In the genomic region with DNA sequence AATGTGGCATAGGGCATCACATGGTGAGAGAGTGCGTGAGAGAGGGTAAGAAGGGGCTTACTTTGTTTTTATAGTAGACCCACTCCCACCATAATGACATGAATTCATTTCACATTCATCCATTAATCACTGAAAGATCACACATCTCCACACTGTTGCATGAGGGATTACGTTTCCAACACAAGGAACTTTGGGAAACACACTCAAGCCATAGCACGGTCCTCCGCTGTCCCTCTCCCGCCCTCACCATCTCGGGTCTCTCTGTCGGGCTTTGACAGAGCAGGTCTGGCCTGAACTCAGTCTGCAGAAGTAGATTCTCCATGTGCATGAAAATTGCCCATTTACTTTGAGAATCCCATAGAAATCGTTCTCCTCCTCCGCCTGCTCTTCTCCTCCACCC, we compare ENCODE assay signal across 17 cellular contexts.
DNase-seq lines count a peak whose midpoint lies in the region; ATAC-seq and TF ChIP-seq lines count a peak whose summit lies in the region.
"Had no signal": no experiment of that assay in that cellular context is flagged by ENCODE, and none has a peak within 500 bp of the region (broad histone marks: within the 10 kb centered on the region; RNA-seq: fewer than 3 reads in every experiment).

No MANE protein-coding gene starts in this region.

- no peak for TF ChIP-seq CTCF in activated CD8-positive, alpha-beta T cell treated with anti-CD3 and anti-CD28 coated beads for 36 hours (IDR thresholded peaks at IDR 0.05)
- TF ChIP-seq CTCF in sigmoid colon (IDR thresholded peaks at IDR 0.05) (no peak), Caco-2 (IDR thresholded peaks at IDR 0.05; ENCODE audit: insufficient read depth in 1 of 2, low read depth in 1 of 2, low read length in 1 of 2, severe bottlenecking in 1 of 2, unreplicated experiment in 1 of 2) (no peak)

- no peaks in the 10 kb centered on the region for H3K4me1 Mint-ChIP-seq in activated CD8-positive, alpha-beta T cell treated with anti-CD3 and anti-CD28 coated beads, Interleukin-2, amount 10 ng/mL, durations not matched to agents 7 days and 5 days (ENCODE audit: low read depth)
- no peaks in the 10 kb centered on the region for H3K4me1 Mint-ChIP-seq in activated CD8-positive, alpha-beta T cell treated with anti-CD3 and anti-CD28 coated beads for 36 hours (ENCODE audit: low read depth)
- H3K4me1 Mint-ChIP-seq in Caco-2 (ENCODE audit: low read depth, unreplicated experiment), result no peaks in the 10 kb centered on the region

- H3K9me3 ChIP-seq in sigmoid colon, result no peaks in the 10 kb centered on the region
- no peaks in the 10 kb centered on the region for H3K9me3 ChIP-seq in Caco-2

- WGBS in sigmoid colon, 2 donors, result 83% methylated on average over 9 of the region's 9 CpGs

- H3K4me1 ChIP-seq in sigmoid colon (no peaks in the 10 kb centered on the region), Caco-2 (no peaks in the 10 kb centered on the region)

- H3K27me3 ChIP-seq in H7 (ENCODE audit: control insufficient read depth, insufficient read depth, low read length), result no peaks in the 10 kb centered on the region
- H3K27me3 ChIP-seq in sigmoid colon, result peaks cover 0 to 28% (median 8%) of the 10 kb centered on the region in 3 donors
- no peaks in the 10 kb centered on the region; the same call in 1 of the 2 replicates for H3K27me3 ChIP-seq in Caco-2 (replicated peaks; ENCODE audit: control insufficient read depth, insufficient read depth, low read length)

- H3K27ac ChIP-seq in sigmoid colon, result no peak overlapping the region

- CTCF ChIA-PET in activated CD8-positive, alpha-beta T cell treated with anti-CD3 and anti-CD28 coated beads, Interleukin-2, amount 10 ng/mL, durations not matched to agents 7 days and 5 days (lab: Charles Lee), result no interaction called here
- CTCF ChIA-PET in activated CD8-positive, alpha-beta T cell treated with anti-CD3 and anti-CD28 coated beads for 36 hours (lab: Charles Lee), result interaction anchor here (0.7 to 1.2 kb wide), 2 partner anchors 13 to 31 kb away, joined by 3 read pairs; no protein-coding TSS in a partner anchor
- CTCF ChIA-PET in Caco-2 (lab: Charles Lee), result no interaction called here

- no peaks in the 10 kb centered on the region for H3K36me3 ChIP-seq in H7 (replicated peaks; ENCODE audit: control insufficient read depth, insufficient read depth, low read length)
- no peaks in the 10 kb centered on the region for H3K36me3 ChIP-seq in sigmoid colon
- H3K36me3 ChIP-seq in Caco-2 (ENCODE audit: control insufficient read depth, insufficient read depth, low read length), result no peaks in the 10 kb centered on the region

- no TSS peak for BruUV-seq in Caco-2 (replicated peaks; lab: Mats Ljungman, UMichigan)

- H3K36me3 Mint-ChIP-seq in activated CD8-positive, alpha-beta T cell treated with anti-CD3 and anti-CD28 coated beads, Interleukin-2, amount 10 ng/mL, durations not matched to agents 7 days and 5 days (ENCODE audit: low read depth), result no peaks in the 10 kb centered on the region
- H3K36me3 Mint-ChIP-seq in activated CD8-positive, alpha-beta T cell treated with anti-CD3 and anti-CD28 coated beads for 36 hours (ENCODE audit: low read depth), result no peaks in the 10 kb centered on the region
- no peaks in the 10 kb centered on the region for H3K36me3 Mint-ChIP-seq in Caco-2 (ENCODE audit: insufficient read depth, unreplicated experiment)

- no peak overlapping the region for H3K4me3 Mint-ChIP-seq in activated CD8-positive, alpha-beta T cell treated with anti-CD3 and anti-CD28 coated beads, Interleukin-2, amount 10 ng/mL, durations not matched to agents 7 days and 5 days
- no peak overlapping the region for H3K4me3 Mint-ChIP-seq in activated CD8-positive, alpha-beta T cell treated with anti-CD3 and anti-CD28 coated beads for 36 hours
- no peak overlapping the region for H3K4me3 Mint-ChIP-seq in Caco-2 (ENCODE audit: unreplicated experiment)
- H3K4me3 Mint-ChIP-seq: CD4-positive, alpha-beta T cell; GM23338; HFFc6 had no signal

- intact Hi-C loops in activated CD8-positive, alpha-beta T cell treated with anti-CD3 and anti-CD28 coated beads for 36 hours (cut with micrococcal nuclease), result no loop called here
- intact Hi-C loops in sigmoid colon (cut with DNase I) (no loop called here), Caco-2 (cut with micrococcal nuclease; ENCODE audit: unreplicated experiment) (no loop called here)

- no peak for ATAC-seq in activated CD8-positive, alpha-beta T cell treated with anti-CD3 and anti-CD28 coated beads, Interleukin-2, amount 10 ng/mL, durations not matched to agents 7 days and 5 days
- ATAC-seq in activated CD8-positive, alpha-beta T cell treated with anti-CD3 and anti-CD28 coated beads for 36 hours, result no peak
- ATAC-seq: GM23338, PC-3 had no signal

- no peak for TF ChIP-seq POLR2A in sigmoid colon (IDR thresholded peaks at IDR 0.05)

- no peak overlapping the region for H3K27ac Mint-ChIP-seq in activated CD8-positive, alpha-beta T cell treated with anti-CD3 and anti-CD28 coated beads, Interleukin-2, amount 10 ng/mL, durations not matched to agents 7 days and 5 days
- no peak overlapping the region for H3K27ac Mint-ChIP-seq in activated CD8-positive, alpha-beta T cell treated with anti-CD3 and anti-CD28 coated beads for 36 hours
- H3K27ac Mint-ChIP-seq in Caco-2 (ENCODE audit: unreplicated experiment), result no peak overlapping the region
- H3K27ac Mint-ChIP-seq: CD4-positive, alpha-beta T cell; GM23338; HFFc6 had no signal

- no peak overlapping the region for H3K4me3 ChIP-seq in H7 (ENCODE audit: insufficient read depth, low read depth, low read length)
- no peak overlapping the region for H3K4me3 ChIP-seq in sigmoid colon
- no peak overlapping the region for H3K4me3 ChIP-seq in Caco-2 (ENCODE audit: low read depth, low read length)
- H3K4me3 ChIP-seq: GM23338 had no signal

- DNase-seq in activated CD8-positive, alpha-beta T cell treated with anti-CD3 and anti-CD28 coated beads, Interleukin-2, amount 10 ng/mL, durations not matched to agents 7 days and 5 days, result peak; percentile 5
- DNase-seq in activated CD8-positive, alpha-beta T cell treated with anti-CD3 and anti-CD28 coated beads for 36 hours, result no peak
- peak; percentile 24 for DNase-seq in H7
- peak; percentile 22 for DNase-seq in islet precursor cell
- peak; percentile 25 for DNase-seq in sigmoid colon
- DNase-seq in Caco-2, result no peak
- no peak for DNase-seq in SHP77 treated with DMSO at 0.1 percent for 48 hours (lab: John Stamatoyannopoulos, UW)
- no peak for DNase-seq in NCI-H446 (lab: John Stamatoyannopoulos, UW)
- DNase-seq: DND-41, GF-D8, HFFc6, KBM-7, NCI-H1048, NCI-H146, PC-3 had no signal

- peaks cover 6% of the 10 kb centered on the region for H3K27me3 Mint-ChIP-seq in activated CD8-positive, alpha-beta T cell treated with anti-CD3 and anti-CD28 coated beads, Interleukin-2, amount 10 ng/mL, durations not matched to agents 7 days and 5 days (ENCODE audit: low read depth)
- peaks cover 5% of the 10 kb centered on the region for H3K27me3 Mint-ChIP-seq in activated CD8-positive, alpha-beta T cell treated with anti-CD3 and anti-CD28 coated beads for 36 hours
- H3K27me3 Mint-ChIP-seq in Caco-2 (ENCODE audit: insufficient read depth, unreplicated experiment), result peaks cover 11% of the 10 kb centered on the region

- TF ChIP-seq EP300 in sigmoid colon (IDR thresholded peaks at IDR 0.05), result no peak

- POLR2A ChIA-PET in activated CD8-positive, alpha-beta T cell treated with anti-CD3 and anti-CD28 coated beads, Interleukin-2, amount 10 ng/mL, durations not matched to agents 7 days and 5 days (lab: Charles Lee), result no interaction called here
- POLR2A ChIA-PET in activated CD8-positive, alpha-beta T cell treated with anti-CD3 and anti-CD28 coated beads for 36 hours (lab: Charles Lee), result no interaction called here
- POLR2A ChIA-PET in Caco-2 (lab: Charles Lee), result no interaction called here

- H3K9me3 Mint-ChIP-seq in activated CD8-positive, alpha-beta T cell treated with anti-CD3 and anti-CD28 coated beads, Interleukin-2, amount 10 ng/mL, durations not matched to agents 7 days and 5 days (ENCODE audit: insufficient read depth), result no peaks in the 10 kb centered on the region
- H3K9me3 Mint-ChIP-seq in activated CD8-positive, alpha-beta T cell treated with anti-CD3 and anti-CD28 coated beads for 36 hours, result no peaks in the 10 kb centered on the region
- H3K9me3 Mint-ChIP-seq in Caco-2 (ENCODE audit: unreplicated experiment), result no peaks in the 10 kb centered on the region
- H3K9me3 Mint-ChIP-seq: CD4-positive, alpha-beta T cell; GM23338; HFFc6 had no signal

Comparison
In these comparisons a context has a peak if more than half of its experiments do, and no peak if none do; other contexts are left out.
1. DNase-seq: peak in activated CD8-positive, alpha-beta T cell treated with anti-CD3 and anti-CD28 coated beads, Interleukin-2, amount 10 ng/mL, durations not matched to agents 7 days and 5 days (single experiment), H7 (single experiment), islet precursor cell (single experiment) and sigmoid colon (single experiment); none in activated CD8-positive, alpha-beta T cell treated with anti-CD3 and anti-CD28 coated beads for 36 hours (single experiment), Caco-2 (0 of 2), SHP77 treated with DMSO at 0.1 percent for 48 hours (single experiment) and NCI-H446 (0 of 2).